25 cellular contexts compared by ENCODE assay signal in genomic region chr6:56793938-56794337, GRCh38.
A peak's percentile ranks its signal among the peaks of the same experiment; 100 is the strongest.
DNase-seq lines count a peak whose midpoint lies in the region; ATAC-seq and TF ChIP-seq lines count a peak whose summit lies in the region.
"Had no signal": no experiment of that assay in that cellular context is flagged by ENCODE, and none has a peak within 500 bp of the region (broad histone marks: within the 10 kb centered on the region; RNA-seq: fewer than 3 reads in every experiment).

No MANE protein-coding gene starts in this region.

- peak overlapping the region; percentile 11; the same call in 1 of the 2 replicates for H3K4me2 ChIP-seq in DOHH2 (ENCODE audit: low read length)
- H3K4me2 ChIP-seq: BLaER1 treated with 17β-estradiol and CSF1 and Interleukin-3, amounts not matched to agents 10 nM and 100 nM had no signal

- H3K4me1 ChIP-seq in DOHH2 (ENCODE audit: control insufficient read depth, low read length) (peaks cover 64% of the 10 kb centered on the region), iPS DF 6.9 (ENCODE audit: control insufficient read depth, insufficient read depth, low read length) (peaks cover 6% of the 10 kb centered on the region; the same call in 1 of the 2 replicates)
- H3K4me1 ChIP-seq: colonic mucosa, right lobe of liver had no signal

- H3K79me2 ChIP-seq in DOHH2 (ENCODE audit: control insufficient read depth, low read length) = peaks cover 50% of the 10 kb centered on the region

- no peaks in the 10 kb centered on the region for H3K9me3 ChIP-seq in DOHH2 (ENCODE audit: control insufficient read depth, insufficient read depth, low read length)
- H3K9me3 ChIP-seq in iPS DF 6.9 (ENCODE audit: control insufficient read depth, insufficient read depth, low read length) = no peaks in the 10 kb centered on the region
- H3K9me3 ChIP-seq: BLaER1 treated with 17β-estradiol and CSF1 and Interleukin-3, amounts not matched to agents 10 nM and 100 nM; Caco-2; colonic mucosa; esophagus squamous epithelium; gastroesophageal sphincter; ovary; right lobe of liver; suprapubic skin had no signal

- no peaks in the 10 kb centered on the region for H3K27me3 ChIP-seq in DOHH2 (ENCODE audit: control insufficient read depth, low read length)
- H3K27me3 ChIP-seq in iPS DF 6.9 (ENCODE audit: control insufficient read depth, insufficient read depth, low read length) = no peaks in the 10 kb centered on the region
- H3K27me3 ChIP-seq: BLaER1 treated with 17β-estradiol and CSF1 and Interleukin-3, amounts not matched to agents 10 nM and 100 nM; colonic mucosa; esophagus squamous epithelium; gastroesophageal sphincter; ovary; right lobe of liver; suprapubic skin had no signal

- WGBS in iPS DF 6.9 (ENCODE audit: insufficient coverage, insufficient read length) = no CpG with 5 or more reads among the region's 2 CpGs

- no peak overlapping the region for H3K4me3 ChIP-seq in DOHH2 (ENCODE audit: low read length)
- no peak overlapping the region for H3K4me3 ChIP-seq in iPS DF 6.9 (ENCODE audit: low read length)
- H3K4me3 ChIP-seq: BLaER1 treated with 17β-estradiol and CSF1 and Interleukin-3, amounts not matched to agents 10 nM and 100 nM; colonic mucosa; esophagus squamous epithelium; gastroesophageal sphincter; ovary; right lobe of liver; suprapubic skin had no signal

- H3K36me3 ChIP-seq in DOHH2 (ENCODE audit: control insufficient read depth, low read length) (no peaks in the 10 kb centered on the region), iPS DF 6.9 (ENCODE audit: control insufficient read depth, insufficient read depth, low read length) (no peaks in the 10 kb centered on the region)
- H3K36me3 ChIP-seq: BLaER1 treated with 17β-estradiol and CSF1 and Interleukin-3, amounts not matched to agents 10 nM and 100 nM; colonic mucosa; esophagus squamous epithelium; gastroesophageal sphincter; ovary; right lobe of liver; suprapubic skin had no signal

- DNase-seq in iPS DF 6.9 (ENCODE audit: low read depth, low spot score) (no peak), iPS-NIHi11 (ENCODE audit: low spot score) (no peak), SHP77 (lab: John Stamatoyannopoulos, UW) (no peak)
- DNase-seq: activated CD8-positive, alpha-beta T cell treated with anti-CD3 and anti-CD28 coated beads, Interleukin-2, amount 10 ng/mL, durations not matched to agents 7 days and 5 days; activated naive CD4-positive, alpha-beta T cell; activated T-cell treated with anti-CD3 and anti-CD28 coated beads, Interleukin-2, amount 50 U/mL, for 24 hours; Caco-2; colonic mucosa; esophagus squamous epithelium; Karpas-422; natural killer cell; NCI-H1694 treated with DMSO at 0.1 percent for 48 hours; NCI-H2171 treated with DMSO at 0.1 percent for 48 hours; NCI-H69; ovary; right lobe of liver had no signal

- ATAC-seq in GM21529 (IDR thresholded peaks at IDR 0.05; ENCODE audit: unreplicated experiment) (peak; percentile 24), HG03432 (IDR thresholded peaks at IDR 0.05; ENCODE audit: unreplicated experiment) (peak; percentile 24), GM18517 (IDR thresholded peaks at IDR 0.05; ENCODE audit: unreplicated experiment) (no peak), GM19397 (IDR thresholded peaks at IDR 0.05; ENCODE audit: unreplicated experiment) (no peak)
- ATAC-seq: activated CD4-positive, CD25-positive, alpha-beta regulatory T cell treated with anti-CD3 and anti-CD28 coated beads, Interleukin-2, amount 50 U/mL, for 24 hours; activated CD8-positive, alpha-beta T cell treated with anti-CD3 and anti-CD28 coated beads, Interleukin-2, amount 10 ng/mL, durations not matched to agents 7 days and 5 days; gastroesophageal sphincter; natural killer cell; right lobe of liver had no signal

- no peaks in the 10 kb centered on the region for H3K9me2 ChIP-seq in DOHH2 (replicated peaks; ENCODE audit: control insufficient read depth, low read length)

- H4K20me1 ChIP-seq in DOHH2 (ENCODE audit: control insufficient read depth, insufficient read depth, low read depth, low read length) = no peaks in the 10 kb centered on the region

- no peak for TF ChIP-seq CTCF in DOHH2 (IDR thresholded peaks at IDR 0.05; ENCODE audit: low read depth, low read length, poor library complexity, severe bottlenecking)

- no peak overlapping the region for H3K27ac ChIP-seq in DOHH2 (ENCODE audit: low read depth, low read length)
- H3K27ac ChIP-seq in iPS DF 6.9 (ENCODE audit: low read length) = peak overlapping the region; percentile 60
- H3K27ac ChIP-seq: BLaER1 treated with 17β-estradiol and CSF1 and Interleukin-3, amounts not matched to agents 10 nM and 100 nM; colonic mucosa; esophagus squamous epithelium; gastroesophageal sphincter; ovary; right lobe of liver; suprapubic skin had no signal

- H3F3A ChIP-seq in DOHH2 (ENCODE audit: control insufficient read depth, insufficient read depth) = no peaks in the 10 kb centered on the region; the same call in 1 of the 2 replicates

Comparison
In these comparisons a context has a peak if more than half of its experiments do, and no peak if none do; other contexts are left out.
1. ATAC-seq: peak in GM21529 (single experiment) and HG03432 (single experiment); none in GM18517 (single experiment) and GM19397 (single experiment).